In genomic region chr9:77953590-77953989, GRCh38 we compare ENCODE assay signal across 13 cellular contexts.
DNase-seq lines count a peak whose midpoint lies in the region; ATAC-seq and TF ChIP-seq lines count a peak whose summit lies in the region.
"Had no signal": no experiment of that assay in that cellular context is flagged by ENCODE, and none has a peak within 500 bp of the region (broad histone marks: within the 10 kb centered on the region; RNA-seq: fewer than 3 reads in every experiment).

No MANE protein-coding gene starts in this region.

- H3K27ac ChIP-seq in left ventricle myocardium inferior (replicated peaks) = peak overlapping the region; percentile 59
- peak overlapping the region; percentile 55 for H3K27ac ChIP-seq in RWPE2 (ENCODE audit: poor library complexity, severe bottlenecking)
- peak overlapping the region; percentile 60 to 65 for H3K27ac ChIP-seq in uterus

- no peaks in the 10 kb centered on the region for H3K36me3 ChIP-seq in left ventricle myocardium inferior
- H3K36me3 ChIP-seq in RWPE2 (ENCODE audit: low read depth) = no peaks in the 10 kb centered on the region
- H3K36me3 ChIP-seq in uterus = no peaks in the 10 kb centered on the region
- H3K36me3 ChIP-seq: Peyer's patch had no signal

- intact Hi-C loops in left ventricle myocardium inferior (cut with micrococcal nuclease) (no loop called here), left ventricle myocardium superior (cut with micrococcal nuclease) (no loop called here), uterus (cut with DNase I; ENCODE audit: low total_unique reads) (no loop called here)

- TF ChIP-seq CTCF in left ventricle myocardium inferior (IDR thresholded peaks at IDR 0.05; ENCODE audit: borderline replicate concordance) (no peak), RWPE2 (IDR thresholded peaks at IDR 0.05; ENCODE audit: poor library complexity, severe bottlenecking) (no peak), uterus (IDR thresholded peaks at IDR 0.05) (no peak), endothelial cell (IDR thresholded peaks at IDR 0.05; ENCODE audit: unreplicated experiment) (no peak)

- ATAC-seq in left ventricle myocardium superior (no peak), RWPE2 (ENCODE audit: low read depth) (peak; percentile 7; the same call in 1 of the 3 replicates), GM18873 (IDR thresholded peaks at IDR 0.05; ENCODE audit: low FRiP score, unreplicated experiment) (no peak)

- no peak for DNase-seq in left ventricle myocardium inferior
- no peak for DNase-seq in left ventricle myocardium superior
- no peak for DNase-seq in RWPE2 (ENCODE audit: low spot score)
- peak; percentile 34 for DNase-seq in iris pigment epithelial cell (ENCODE audit: low read depth)
- DNase-seq in uterus = no peak
- DNase-seq in ACHN = no peak
- DNase-seq in endothelial cell (ENCODE audit: low spot score) = no peak
- DNase-seq: foreskin melanocyte, left cardiac atrium, NCI-H1694 treated with DMSO at 0.1 percent for 48 hours, Peyer's patch had no signal

- H3K27me3 ChIP-seq in left ventricle myocardium inferior (ENCODE audit: low read depth) = no peaks in the 10 kb centered on the region
- no peaks in the 10 kb centered on the region for H3K27me3 ChIP-seq in RWPE2 (ENCODE audit: insufficient read depth, poor library complexity, severe bottlenecking)
- H3K27me3 ChIP-seq in uterus = no peaks in the 10 kb centered on the region
- H3K27me3 ChIP-seq: Peyer's patch had no signal

- no peaks in the 10 kb centered on the region for H3K9me3 ChIP-seq in left ventricle myocardium inferior (replicated peaks)
- H3K9me3 ChIP-seq in RWPE2 (ENCODE audit: severe bottlenecking) = no peaks in the 10 kb centered on the region
- H3K9me3 ChIP-seq in uterus = no peaks in the 10 kb centered on the region
- H3K9me3 ChIP-seq: Peyer's patch had no signal

- peaks cover 3% of the 10 kb centered on the region for H3K36me3 Mint-ChIP-seq in endothelial cell (ENCODE audit: low read depth, unreplicated experiment)
- H3K36me3 Mint-ChIP-seq: activated naive CD8-positive, alpha-beta T cell had no signal

- H3K27me3 Mint-ChIP-seq in endothelial cell (ENCODE audit: unreplicated experiment) = peaks cover 2% of the 10 kb centered on the region
- H3K27me3 Mint-ChIP-seq: activated naive CD8-positive, alpha-beta T cell had no signal

- in situ Hi-C loops in ACHN (cut with HindIII; ENCODE audit: low pct_ligation_motif_present, low pct_unique_long_range_greater_than_20kb, low sequenced_read_pairs) = no loop called here

- peaks cover 34% of the 10 kb centered on the region for H3K4me1 Mint-ChIP-seq in endothelial cell (ENCODE audit: unreplicated experiment)

- no peaks in the 10 kb centered on the region for H3K9me3 Mint-ChIP-seq in endothelial cell (ENCODE audit: unreplicated experiment)

- H3K4me1 ChIP-seq in left ventricle myocardium inferior = peaks cover 74% of the 10 kb centered on the region
- H3K4me1 ChIP-seq in RWPE2 (ENCODE audit: insufficient read depth, poor library complexity, severe bottlenecking) = peaks cover 21% of the 10 kb centered on the region
- H3K4me1 ChIP-seq in uterus = peaks cover 5 to 13% of the 10 kb centered on the region in 2 donors

- H3K27ac Mint-ChIP-seq in endothelial cell (ENCODE audit: unreplicated experiment) = no peak overlapping the region
- H3K27ac Mint-ChIP-seq: activated naive CD8-positive, alpha-beta T cell had no signal

- H3K4me3 ChIP-seq in left ventricle myocardium inferior = no peak overlapping the region
- no peak overlapping the region for H3K4me3 ChIP-seq in RWPE2 (ENCODE audit: severe bottlenecking)
- no peak overlapping the region for H3K4me3 ChIP-seq in uterus
- H3K4me3 ChIP-seq: Peyer's patch had no signal

- no peak overlapping the region for H3K4me3 Mint-ChIP-seq in endothelial cell (ENCODE audit: unreplicated experiment)
- H3K4me3 Mint-ChIP-seq: activated naive CD8-positive, alpha-beta T cell had no signal

- TF ChIP-seq POLR2A in uterus (IDR thresholded peaks at IDR 0.05) = no peak
